ENCODE assay signal across 8 cellular contexts in the genomic region with DNA sequence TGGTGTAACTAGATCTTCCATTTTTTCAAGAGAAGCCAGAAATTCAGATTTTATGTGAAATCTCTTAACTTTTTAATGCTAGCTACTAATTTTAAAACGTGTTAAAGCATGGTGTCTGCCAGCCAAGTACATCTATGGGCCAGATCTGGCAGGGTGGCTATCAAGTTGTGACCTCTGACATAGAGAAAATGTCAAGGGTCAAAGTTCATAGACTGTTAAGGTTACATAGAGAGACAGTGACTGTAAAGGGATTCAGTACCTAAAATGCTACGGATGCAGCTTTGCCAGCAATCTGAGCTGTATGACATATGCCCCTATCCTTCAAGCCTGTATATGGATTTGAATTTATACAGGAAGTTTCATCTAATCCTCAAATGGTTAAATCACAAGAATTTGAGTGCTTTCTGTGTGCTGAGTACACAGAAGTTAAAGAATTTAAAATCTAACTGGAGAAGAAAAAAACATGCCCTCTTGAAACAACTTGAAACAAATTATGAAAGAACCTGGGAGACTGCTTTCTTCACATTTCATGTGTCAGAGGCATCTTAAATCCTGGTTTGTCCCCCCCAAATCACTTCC. TPM values are rescaled to one million over a fixed set of nuclear protein-coding genes. Genes with fewer than 3 reads are reported as not detected.
DNase-seq lines count a peak whose midpoint lies in the region; TF ChIP-seq lines count a peak whose summit lies in the region.

No MANE protein-coding gene starts in this region.

- H3K4me1 ChIP-seq in BE2C (no peaks in the 10 kb centered on the region), Karpas-422 (ENCODE audit: low read length) (peaks cover 25% of the 10 kb centered on the region), neuron (ENCODE audit: insufficient read depth, low read length) (peaks cover 21% of the 10 kb centered on the region)

- H3K9me2 ChIP-seq in Karpas-422 (replicated peaks; ENCODE audit: insufficient read depth, low read length): no peaks in the 10 kb centered on the region

- TF ChIP-seq CTCF in BE2C (IDR thresholded peaks at IDR 0.05; ENCODE audit: low read depth, low read length) (no peak), dorsolateral prefrontal cortex (IDR thresholded peaks at IDR 0.05 in 54 of 56, conservative IDR thresholded peaks at IDR 0.05 in 2 of 56; ENCODE audit: low read depth in 1 of 56, partially characterized antibody in 56 of 56) (no peak)

- H3K9ac ChIP-seq in Karpas-422 (ENCODE audit: low read length): peak overlapping the region; percentile 68

- no peaks in the 10 kb centered on the region for H3K9me3 ChIP-seq in BE2C
- H3K9me3 ChIP-seq in Karpas-422 (ENCODE audit: low read length): peaks cover 3% of the 10 kb centered on the region
- H3K9me3 ChIP-seq in neuron (ENCODE audit: low read length): no peaks in the 10 kb centered on the region

- DNase-seq in BE2C (no peak), Karpas-422 (no peak), dorsolateral prefrontal cortex (no peak), DMS153 treated with DMSO at 0.1 percent for 48 hours (lab: John Stamatoyannopoulos, UW; ENCODE audit: unreplicated experiment) (no peak), A172 (ENCODE audit: low spot score) (no peak), SKM-1 treated with dmso at 0.1 percent for 144 hours (lab: John Stamatoyannopoulos, UW; ENCODE audit: unreplicated experiment) (no peak), AML-193 (lab: John Stamatoyannopoulos, UW) (no peak)

- no peaks in the 10 kb centered on the region for H4K20me1 ChIP-seq in Karpas-422 (ENCODE audit: insufficient read depth, low read depth, low read length)

- H3K4me3 ChIP-seq in BE2C (ENCODE audit: low read depth, low read length) (peak overlapping the region; percentile 85), Karpas-422 (ENCODE audit: low read length) (peak overlapping the region; percentile 73; the same call in 1 of the 2 replicates), dorsolateral prefrontal cortex (peak overlapping the region in 57 of 59 donors; percentile 54 to 88 (median 75)), neuron (ENCODE audit: low read length) (peak overlapping the region; percentile 69)

- no peaks in the 10 kb centered on the region for H3K79me2 ChIP-seq in Karpas-422 (ENCODE audit: low read length)

- no peaks in the 10 kb centered on the region for H3K27me3 ChIP-seq in BE2C
- H3K27me3 ChIP-seq in Karpas-422 (ENCODE audit: low read length): peaks cover 2% of the 10 kb centered on the region; the same call in 1 of the 2 replicates
- peaks cover 0 to 8% (median 0%) of the 10 kb centered on the region in 45 donors for H3K27me3 ChIP-seq in dorsolateral prefrontal cortex
- peaks cover 8% of the 10 kb centered on the region for H3K27me3 ChIP-seq in neuron (ENCODE audit: insufficient read depth, low read length)

- H3K36me3 ChIP-seq in BE2C: no peaks in the 10 kb centered on the region
- no peaks in the 10 kb centered on the region for H3K36me3 ChIP-seq in Karpas-422 (ENCODE audit: insufficient read depth, low read length)
- H3K36me3 ChIP-seq in neuron (ENCODE audit: insufficient read depth, low read length): no peaks in the 10 kb centered on the region

- H3K27ac ChIP-seq in Karpas-422 (ENCODE audit: low read length) (no peak overlapping the region), dorsolateral prefrontal cortex (peak overlapping the region in 44 of 59 donors; percentile 45 to 96 (median 87))

- H2AFZ ChIP-seq in Karpas-422 (ENCODE audit: low read length) (no peak overlapping the region), neuron (ENCODE audit: low read depth, low read length) (peak overlapping the region; percentile 98)

- H3K4me2 ChIP-seq in Karpas-422 (ENCODE audit: low read depth, low read length, poor library complexity, severe bottlenecking): peak overlapping the region; percentile 96

- intact Hi-C loops in dorsolateral prefrontal cortex (cut with DNase I): no loop called here

RNA-seq across cellular contexts. Expression of gene ARHGAP31, which starts 1.0 kb away (rescaled TPM):
- 2.5 TPM for polyA plus RNA-seq in BE2C (2012; ENCODE audit: insufficient read depth, insufficient read length, low read depth)
- total RNA-seq in Karpas-422 (2014; rRNA removed; shearing (Covaris generic); ENCODE audit: low replicate concordance): 1.2 TPM in 1 of 2 replicates, not detected in the other
- 10 to 100 TPM; 10.9 to 62.5 (median 21.3) TPM for total RNA-seq in dorsolateral prefrontal cortex
- total RNA-seq in A172 (2014; rRNA removed; shearing (Covaris generic)): 3.1 and 4.7 TPM in 2 replicates

RNA-seq across cellular contexts. Expression of gene B4GALT4, which starts 52.5 kb away (rescaled TPM):
- polyA plus RNA-seq in BE2C (2012; ENCODE audit: insufficient read depth, insufficient read length, low read depth): 18.8 TPM
- 9.8 and 11.7 TPM in 2 replicates for total RNA-seq in Karpas-422 (2014; rRNA removed; shearing (Covaris generic); ENCODE audit: low replicate concordance)
- total RNA-seq in dorsolateral prefrontal cortex: 10 to 100 TPM in 116 of 120 experiments, 1 to 10 TPM in 4; 7.4 to 34.5 (median 16.0) TPM
- total RNA-seq in A172 (2014; rRNA removed; shearing (Covaris generic)): 25.8 and 27.0 TPM in 2 replicates
